In the genomic region with DNA sequence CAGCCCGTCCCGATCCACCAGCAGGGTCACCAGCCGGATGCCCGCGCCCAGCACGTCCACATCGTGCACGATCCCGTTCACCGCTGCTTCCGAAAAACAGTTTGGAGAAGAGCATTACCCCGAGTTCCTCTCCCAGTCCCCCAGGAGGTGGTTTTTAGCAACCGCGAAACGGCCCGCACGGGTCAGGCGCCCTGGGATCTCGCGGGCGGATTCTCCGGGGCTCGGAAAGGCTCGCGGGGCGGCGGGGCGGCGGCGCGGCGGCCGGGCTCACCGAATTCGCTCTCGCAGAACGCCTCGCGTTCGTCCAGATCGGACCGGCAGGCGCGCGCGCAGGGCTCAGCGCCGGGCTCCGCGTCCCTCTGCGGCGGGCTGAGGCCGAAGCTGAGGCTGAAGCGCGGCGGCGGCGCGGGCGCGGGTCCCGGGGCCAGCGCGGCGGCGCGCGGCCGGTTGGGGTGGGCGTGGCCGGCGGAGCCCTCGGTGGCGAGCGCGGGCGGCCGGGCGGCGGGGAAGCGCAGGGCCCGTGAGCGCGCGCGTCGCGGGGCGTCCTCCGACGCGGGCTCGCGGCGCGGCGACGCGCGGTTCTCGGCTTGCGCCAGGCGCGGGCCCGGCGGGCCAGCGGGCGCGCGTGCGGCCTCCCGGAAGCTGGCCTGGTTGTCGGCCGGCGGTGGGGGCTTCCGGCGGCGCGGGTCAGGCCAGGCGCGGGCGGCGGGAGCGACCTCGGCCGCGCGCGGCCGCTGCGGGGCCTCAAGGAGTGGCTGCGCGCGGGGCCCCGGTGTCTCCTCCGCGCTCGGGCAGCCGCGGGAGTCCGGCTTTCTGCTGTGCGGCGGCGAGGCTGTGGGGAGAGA, we compare ENCODE assay signal across 8 cellular contexts. TPM values are rescaled to one million over a fixed set of nuclear protein-coding genes. Genes with fewer than 3 reads are reported as not detected.
DNase-seq lines count a peak whose midpoint lies in the region; ATAC-seq, FAIRE-seq and TF ChIP-seq lines count a peak whose summit lies in the region.

No MANE protein-coding gene starts in this region.

- peak overlapping the region; percentile 59 for H3K27ac Mint-ChIP-seq in T-helper 17 cell

- peaks cover 14% of the 10 kb centered on the region for H3K27me3 Mint-ChIP-seq in T-helper 17 cell

- H3K9me3 ChIP-seq in T-helper 17 cell (ENCODE audit: control insufficient read depth, low read length, poor library complexity, severe bottlenecking): no peaks in the 10 kb centered on the region

- peaks cover 3% of the 10 kb centered on the region for H3K36me3 Mint-ChIP-seq in T-helper 17 cell (ENCODE audit: low read depth)

- peak; percentile 94 for FAIRE-seq in GM12892 (lab: Jason Lieb, UNC)

- H3K4me1 Mint-ChIP-seq in T-helper 17 cell: peaks cover 30% of the 10 kb centered on the region

- ATAC-seq in HG02571 (IDR thresholded peaks at IDR 0.05; ENCODE audit: unreplicated experiment): peak; percentile 58
- peak; percentile 77 for ATAC-seq in T-helper 17 cell

- H3K4me3 Mint-ChIP-seq in T-helper 17 cell: peak overlapping the region; percentile 96

- peak; percentile 55; the same call in 1 of the 2 replicates for TF ChIP-seq POLR2A in GM12892 (IDR thresholded peaks at IDR 0.05; ENCODE audit: low read depth, low read length)

- DNase-seq in GM12892 (ENCODE audit: insufficient read length) (peak; percentile 65), NCI-H1048 (lab: John Stamatoyannopoulos, UW) (peak; percentile 52), T-helper 17 cell (peak; percentile 55 to 57 (median 56)), anterior cingulate cortex (lab: John Stamatoyannopoulos, UW) (peak in 55 of 58 donors; percentile 24 to 90 (median 76)), hepatic stellate cell (ENCODE audit: low spot score) (peak; percentile 81), renal cortical epithelial cell (ENCODE audit: low read depth) (peak; percentile 33), OCI-M2 (lab: John Stamatoyannopoulos, UW; ENCODE audit: unreplicated experiment) (no peak)

RNA-seq across cellular contexts. Expression of gene C17orf58, which starts 2.9 kb away (rescaled TPM):
- polyA plus RNA-seq in GM12892 (2012; ENCODE audit: missing spikeins): 9.5 TPM
- total RNA-seq in T-helper 17 cell (under 1 TPM; 0.37 to 0.55 TPM), renal cortical epithelial cell (8.5 and 9.7 TPM in 2 replicates)

RNA-seq across cellular contexts. Expression of gene KPNA2, which starts 42.2 kb away (rescaled TPM):
- polyA plus RNA-seq in GM12892 (2012; ENCODE audit: missing spikeins): 88.5 TPM
- total RNA-seq in T-helper 17 cell (10 to 100 TPM; 65.2 to 83.6 TPM), renal cortical epithelial cell (72.1 and 115 TPM in 2 replicates)
